ENCODE assay signal across 11 cellular contexts in the genomic region with DNA sequence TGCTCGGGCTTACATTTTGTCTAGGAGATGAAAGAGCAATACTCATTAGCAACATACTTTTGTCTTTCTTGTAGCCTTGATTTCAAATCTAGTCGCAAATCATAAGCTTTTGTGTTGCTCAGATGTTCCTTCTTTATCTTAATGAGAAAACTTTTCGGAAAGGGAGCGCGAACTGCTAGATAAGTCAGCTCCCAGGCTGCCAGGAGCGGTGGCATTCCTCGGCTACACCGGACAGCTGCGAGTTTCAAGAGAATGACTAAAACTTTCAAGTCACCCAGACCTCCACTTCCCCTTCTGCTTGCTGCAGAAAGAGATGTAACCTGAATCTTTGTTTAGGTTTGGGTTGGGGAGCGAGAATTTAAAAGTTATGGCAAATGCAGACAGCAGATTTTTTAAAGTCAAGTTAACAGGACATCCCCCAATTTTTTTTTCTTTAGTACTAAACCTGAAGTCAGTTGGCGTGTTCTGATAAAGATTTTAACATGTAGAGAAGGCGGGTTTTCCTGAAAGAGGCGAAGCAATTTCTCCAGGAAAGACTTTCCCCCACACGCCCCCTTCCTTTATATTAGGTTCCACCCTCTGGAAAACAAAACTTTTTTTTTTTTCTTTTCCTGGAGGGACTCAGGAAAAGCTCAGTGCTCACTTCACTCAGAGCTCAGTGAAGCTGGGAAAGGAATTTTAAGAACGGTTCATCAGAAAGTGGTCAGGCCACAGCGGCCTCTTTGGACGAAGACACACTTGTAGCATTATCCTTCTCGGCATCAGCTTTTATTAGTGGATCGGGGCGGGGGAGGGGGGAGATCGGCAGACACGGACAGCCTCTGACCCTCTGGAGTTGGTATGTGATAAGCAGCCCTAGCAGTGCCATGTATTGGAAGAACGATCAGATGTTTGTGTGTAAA. TPM values are rescaled to one million over a fixed set of nuclear protein-coding genes. Genes with fewer than 3 reads are reported as not detected.
DNase-seq lines count a peak whose midpoint lies in the region; ATAC-seq, FAIRE-seq and TF ChIP-seq lines count a peak whose summit lies in the region.
"Had no signal": no experiment of that assay in that cellular context is flagged by ENCODE, and none has a peak within 500 bp of the region (broad histone marks: within the 10 kb centered on the region; RNA-seq: fewer than 3 reads in every experiment).

LHX8 (plus strand) TSS at position 635 of the 902 bp plus-strand sequence. CDS start 2,227 bp downstream, outside the sequence.

- H3K9me3 ChIP-seq in keratinocyte (ENCODE audit: control insufficient read depth, low read depth, low read length) = no peaks in the 10 kb centered on the region
- H3K9me3 ChIP-seq in thyroid gland = no peaks in the 10 kb centered on the region
- H3K9me3 ChIP-seq in BE2C = no peaks in the 10 kb centered on the region

- H3K27ac Mint-ChIP-seq in activated naive CD4-positive, alpha-beta T cell treated with anti-CD3 and anti-CD28 coated beads for 36 hours = no peak within 1 kb of the TSS
- H3K27ac Mint-ChIP-seq in activated T-helper 1 cell treated with anti-CD3 and anti-CD28 coated beads, Interleukin-12 subunit alpha, Interleukin-12 subunit beta, Interleukin-2, Interleukin-4 antibody, amounts not matched to agents 30 ng/mL and 10 ng/mL and 1 ng/mL, durations not matched to agents 14 hours and 24 hours and 36 hours = peak within 1 kb of the TSS; percentile 53

- peaks cover 77% of the 10 kb centered on the region for H3K27me3 Mint-ChIP-seq in activated naive CD4-positive, alpha-beta T cell treated with anti-CD3 and anti-CD28 coated beads for 36 hours (ENCODE audit: low read depth)
- peaks cover 88% of the 10 kb centered on the region for H3K27me3 Mint-ChIP-seq in activated T-helper 1 cell treated with anti-CD3 and anti-CD28 coated beads, Interleukin-12 subunit alpha, Interleukin-12 subunit beta, Interleukin-2, Interleukin-4 antibody, amounts not matched to agents 30 ng/mL and 10 ng/mL and 1 ng/mL, durations not matched to agents 14 hours and 24 hours and 36 hours (ENCODE audit: insufficient read depth)

- peaks cover 3% of the 10 kb centered on the region for H4K20me1 ChIP-seq in keratinocyte (ENCODE audit: control insufficient read depth, extremely low read depth, insufficient read depth, low read length)

- H3K9me1 ChIP-seq in keratinocyte (ENCODE audit: control insufficient read depth, extremely low read depth, insufficient read depth, low read length) = no peaks in the 10 kb centered on the region

- H3K4me1 Mint-ChIP-seq in activated naive CD4-positive, alpha-beta T cell treated with anti-CD3 and anti-CD28 coated beads for 36 hours (ENCODE audit: low read depth) = peaks cover 23% of the 10 kb centered on the region
- H3K4me1 Mint-ChIP-seq in activated T-helper 1 cell treated with anti-CD3 and anti-CD28 coated beads, Interleukin-12 subunit alpha, Interleukin-12 subunit beta, Interleukin-2, Interleukin-4 antibody, amounts not matched to agents 30 ng/mL and 10 ng/mL and 1 ng/mL, durations not matched to agents 14 hours and 24 hours and 36 hours (ENCODE audit: low read depth) = peaks cover 15% of the 10 kb centered on the region

- no peak for TF ChIP-seq CTCF in keratinocyte (optimal IDR thresholded peaks at IDR 0.05 in 1 of 3, IDR thresholded peaks at IDR 0.05 in 1 of 3, conservative IDR thresholded peaks at IDR 0.05 in 1 of 3; ENCODE audit: extremely low read depth in 1 of 3, insufficient read depth in 2 of 3, low read length in 3 of 3)
- no peak for TF ChIP-seq CTCF in thyroid gland (IDR thresholded peaks at IDR 0.05)
- TF ChIP-seq CTCF in BE2C (IDR thresholded peaks at IDR 0.05; ENCODE audit: low read depth, low read length) = no peak

- peak within 1 kb of the TSS in 2 of 3 experiments; percentile 27 to 32 for H3K4me3 ChIP-seq in keratinocyte (ENCODE audit: control insufficient read depth in 2 of 3, extremely low read depth in 1 of 3, insufficient read depth in 2 of 3, low read depth in 1 of 3, low read length in 3 of 3)
- peak within 1 kb of the TSS in 2 of 3 donors; percentile 11 to 28 for H3K4me3 ChIP-seq in thyroid gland (replicated peaks in 1 of 3)
- H3K4me3 ChIP-seq in BE2C (ENCODE audit: low read depth, low read length) = no peak within 1 kb of the TSS

- H3K27me3 ChIP-seq in keratinocyte (ENCODE audit: control insufficient read depth, extremely low read depth, insufficient read depth, low read length) = peaks cover 88% of the 10 kb centered on the region
- peaks cover 67% of the 10 kb centered on the region for H3K27me3 ChIP-seq in thyroid gland
- peaks cover 93% of the 10 kb centered on the region for H3K27me3 ChIP-seq in BE2C

- dilution Hi-C loops in keratinocyte (cut with MboI; ENCODE audit: extremely low pct_ligation_motif_present, low sequenced_read_pairs) = no loop called here

- no peak for ATAC-seq in GM21515 (IDR thresholded peaks at IDR 0.05; ENCODE audit: unreplicated experiment)

- peak within 1 kb of the TSS; percentile 56 for H3K4me2 ChIP-seq in keratinocyte (ENCODE audit: control insufficient read depth, extremely low read depth, insufficient read depth, low read depth, low read length)

- H3K4me3 Mint-ChIP-seq in activated naive CD4-positive, alpha-beta T cell treated with anti-CD3 and anti-CD28 coated beads for 36 hours = peak within 1 kb of the TSS; percentile 69
- peak within 1 kb of the TSS; percentile 63 for H3K4me3 Mint-ChIP-seq in activated T-helper 1 cell treated with anti-CD3 and anti-CD28 coated beads, Interleukin-12 subunit alpha, Interleukin-12 subunit beta, Interleukin-2, Interleukin-4 antibody, amounts not matched to agents 30 ng/mL and 10 ng/mL and 1 ng/mL, durations not matched to agents 14 hours and 24 hours and 36 hours

- H3K36me3 Mint-ChIP-seq in activated naive CD4-positive, alpha-beta T cell treated with anti-CD3 and anti-CD28 coated beads for 36 hours (ENCODE audit: low read depth) = peaks cover 2% of the 10 kb centered on the region
- no peaks in the 10 kb centered on the region for H3K36me3 Mint-ChIP-seq in activated T-helper 1 cell treated with anti-CD3 and anti-CD28 coated beads, Interleukin-12 subunit alpha, Interleukin-12 subunit beta, Interleukin-2, Interleukin-4 antibody, amounts not matched to agents 30 ng/mL and 10 ng/mL and 1 ng/mL, durations not matched to agents 14 hours and 24 hours and 36 hours (ENCODE audit: low read depth)

- no peaks in the 10 kb centered on the region for H3K9me3 Mint-ChIP-seq in activated naive CD4-positive, alpha-beta T cell treated with anti-CD3 and anti-CD28 coated beads for 36 hours
- peaks cover 2% of the 10 kb centered on the region for H3K9me3 Mint-ChIP-seq in activated T-helper 1 cell treated with anti-CD3 and anti-CD28 coated beads, Interleukin-12 subunit alpha, Interleukin-12 subunit beta, Interleukin-2, Interleukin-4 antibody, amounts not matched to agents 30 ng/mL and 10 ng/mL and 1 ng/mL, durations not matched to agents 14 hours and 24 hours and 36 hours

- no peak within 1 kb of the TSS for H3K9ac ChIP-seq in keratinocyte (ENCODE audit: control insufficient read depth, extremely low read depth, insufficient read depth, low read length)

- CTCF ChIA-PET in activated naive CD4-positive, alpha-beta T cell treated with anti-CD3 and anti-CD28 coated beads for 36 hours (lab: Charles Lee) = interaction anchor here (0.6 kb wide), 2 partner anchors 15 to 123 kb away, joined by 3 read pairs; no protein-coding TSS in a partner anchor

- H3K36me3 ChIP-seq in keratinocyte (ENCODE audit: control insufficient read depth in 2 of 2, extremely low read depth in 1 of 2, insufficient read depth in 2 of 2, low read length in 2 of 2) (no peaks in the 10 kb centered on the region), thyroid gland (no peaks in the 10 kb centered on the region), BE2C (no peaks in the 10 kb centered on the region)

- no peak for FAIRE-seq in keratinocyte (lab: Jason Lieb, UNC)

- no peak for TF ChIP-seq POLR2A in thyroid gland (IDR thresholded peaks at IDR 0.05)

- WGBS in thyroid gland, 2 donors = 16 to 23% methylated on average over 22 to 23 of the region's 23 CpGs

- H3K4me1 ChIP-seq in keratinocyte (ENCODE audit: control insufficient read depth, extremely low read depth, insufficient read depth, low read length) = peaks cover 5% of the 10 kb centered on the region
- H3K4me1 ChIP-seq in thyroid gland = peaks cover 12 to 23% of the 10 kb centered on the region in 2 donors
- no peaks in the 10 kb centered on the region for H3K4me1 ChIP-seq in BE2C

- intact Hi-C loops in activated naive CD4-positive, alpha-beta T cell treated with anti-CD3 and anti-CD28 coated beads for 36 hours (cut with micrococcal nuclease) = loop anchor here (5.0 to 10.0 kb wide), 2 partner anchors 362 to 481 kb away; partner anchors contain the start of gene SLC44A5
- intact Hi-C loops in activated T-helper 1 cell treated with anti-CD3 and anti-CD28 coated beads, Interleukin-12 subunit alpha, Interleukin-12 subunit beta, Interleukin-2, Interleukin-4 antibody, amounts not matched to agents 30 ng/mL and 10 ng/mL and 1 ng/mL, durations not matched to agents 14 hours and 24 hours and 36 hours (cut with micrococcal nuclease) = loop anchor here (10.0 kb wide), 2 partner anchors 359 to 481 kb away; partner anchors contain the start of gene SLC44A5
- intact Hi-C loops in thyroid gland (cut with DNase I) = no loop called here
- intact Hi-C loops in head of caudate nucleus (cut with DNase I) = no loop called here

- H3K27ac ChIP-seq in keratinocyte (ENCODE audit: control insufficient read depth, insufficient read depth, low read length) = no peak within 1 kb of the TSS
- H3K27ac ChIP-seq in thyroid gland = no peak within 1 kb of the TSS

- no peaks in the 10 kb centered on the region for H3K79me2 ChIP-seq in keratinocyte (ENCODE audit: control insufficient read depth, insufficient read depth, low read length)

- H2AFZ ChIP-seq in keratinocyte (ENCODE audit: control insufficient read depth, low read length) = peak within 1 kb of the TSS; percentile 22

- no peak for DNase-seq in activated naive CD4-positive, alpha-beta T cell treated with anti-CD3 and anti-CD28 coated beads for 36 hours
- no peak for DNase-seq in activated naive CD4-positive, alpha-beta T cell treated with anti-CD3 and anti-CD28 coated beads, Interleukin-2, amount 50 U/mL, for 16 hours
- no peak for DNase-seq in activated T-helper 1 cell treated with anti-CD3 and anti-CD28 coated beads, Interleukin-12 subunit alpha, Interleukin-12 subunit beta, Interleukin-2, Interleukin-4 antibody, amounts not matched to agents 30 ng/mL and 10 ng/mL and 1 ng/mL, durations not matched to agents 14 hours and 24 hours and 36 hours (ENCODE audit: low spot score)
- no peak for DNase-seq in keratinocyte (ENCODE audit: low read depth, low spot score)
- DNase-seq in thyroid gland = no peak
- DNase-seq in head of caudate nucleus = no peak
- no peak for DNase-seq in BE2C
- DNase-seq: GOT3, hypothalamus, NCI-H2107 had no signal

RNA-seq across cellular contexts. Expression of gene LHX8, which starts in this region (rescaled TPM):
- total RNA-seq in activated naive CD4-positive, alpha-beta T cell treated with anti-CD3 and anti-CD28 coated beads for 36 hours = not detected
- not detected in 2 replicates for total RNA-seq in activated T-helper 1 cell treated with anti-CD3 and anti-CD28 coated beads, Interleukin-12 subunit alpha, Interleukin-12 subunit beta, Interleukin-2, Interleukin-4 antibody, amounts not matched to agents 30 ng/mL and 10 ng/mL and 1 ng/mL, durations not matched to agents 14 hours and 24 hours and 36 hours
- polyA plus RNA-seq in keratinocyte = not detected in 3 replicates
- polyA plus RNA-seq in keratinocyte (2011; ENCODE audit: low read depth) = not detected
- not detected in 2 replicates for polyA plus RNA-seq in keratinocyte (2011; cell fraction: cytosol; rRNA removed)
- polyA plus RNA-seq in keratinocyte (2011; cell fraction: nucleus; rRNA removed) = not detected in 2 replicates
- polyA plus RNA-seq in keratinocyte (2012; ENCODE audit: low replicate concordance) = not detected in 2 replicates
- not detected in 3 replicates for polyA minus RNA-seq in keratinocyte
- polyA minus RNA-seq in keratinocyte (2011; cell fraction: cytosol; rRNA and poly(A)+ RNA removed) = not detected
- not detected in 2 replicates for polyA minus RNA-seq in keratinocyte (2011; cell fraction: nucleus; rRNA and poly(A)+ RNA removed)
- total RNA-seq in thyroid gland = 1 to 10 TPM in 1 of 4 donors, under 1 TPM in 2, not detected in 1; 0.22 to 1.9 (median 0.79) TPM
- polyA plus RNA-seq in BE2C (2012; ENCODE audit: insufficient read depth, insufficient read length, low read depth) = not detected

Comparison
In these comparisons a context has a peak if more than half of its experiments do, and no peak if none do; other contexts are left out.
1. intact Hi-C loops: an anchor here in activated naive CD4-positive, alpha-beta T cell treated with anti-CD3 and anti-CD28 coated beads for 36 hours (5.0 to 10.0 kb wide) and activated T-helper 1 cell treated with anti-CD3 and anti-CD28 coated beads, Interleukin-12 subunit alpha, Interleukin-12 subunit beta, Interleukin-2, Interleukin-4 antibody, amounts not matched to agents 30 ng/mL and 10 ng/mL and 1 ng/mL, durations not matched to agents 14 hours and 24 hours and 36 hours (10.0 kb wide); none called in thyroid gland and head of caudate nucleus.